In the genomic region with DNA sequence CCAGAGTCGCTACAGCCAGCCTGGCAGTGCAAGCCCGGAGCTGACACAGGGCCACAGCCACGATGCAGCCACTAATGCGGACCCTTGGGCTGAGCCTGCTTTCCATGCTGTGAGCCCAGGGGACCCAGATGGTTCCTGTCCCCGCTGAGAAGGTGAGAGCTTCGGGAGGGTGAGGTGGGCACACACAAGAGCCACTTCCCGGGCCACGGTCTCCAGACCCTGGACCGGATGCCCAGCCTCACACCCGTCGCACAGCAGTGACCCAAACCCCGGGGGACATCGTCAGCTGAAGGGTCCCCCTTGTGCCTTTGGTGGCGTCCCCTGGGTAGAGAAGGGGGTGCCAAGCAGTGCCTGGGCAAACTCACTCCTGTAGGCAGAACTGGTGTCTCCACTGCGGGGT, we compare ENCODE assay signal across 33 cellular contexts. TPM values are rescaled to one million over a fixed set of nuclear protein-coding genes. Genes with fewer than 3 reads are reported as not detected.
"Had no signal": no experiment of that assay in that cellular context is flagged by ENCODE, and none has a peak within 500 bp of the region (broad histone marks: within the 10 kb centered on the region; RNA-seq: fewer than 3 reads in every experiment).

No MANE protein-coding gene starts in this region.

- H3K4me2 ChIP-seq: smooth muscle cell had no signal

- H3K27ac ChIP-seq: dorsolateral prefrontal cortex, epithelial cell of prostate, gastrocnemius medialis, parathyroid adenoma, prostate gland, right atrium auricular region, testis, tibial artery, upper lobe of left lung, uterus had no signal

- H3K9ac ChIP-seq: parathyroid adenoma had no signal

- H3K27me3 ChIP-seq: right atrium auricular region, testis, upper lobe of left lung, uterus had no signal

- H2AFZ ChIP-seq: parathyroid adenoma had no signal

- H3K4me1 ChIP-seq: gastrocnemius medialis, parathyroid adenoma, prostate gland, right atrium auricular region, testis, tibial artery, upper lobe of left lung, uterus had no signal

- ATAC-seq: esophagus mucosa; gastrocnemius medialis; left lobe of liver; mucosa of descending colon; sciatic nerve; stimulated activated effector memory CD8-positive, alpha-beta T cell treated with anti-CD3 and anti-CD28 coated beads, Interleukin-12 subunit alpha, Interleukin-12 subunit beta, amount 100 ng/mL, for 72 hours had no signal

- H3K36me3 ChIP-seq: gastrocnemius medialis, prostate gland, right atrium auricular region, tibial artery, upper lobe of left lung, uterus had no signal

- H3K4me3 ChIP-seq: dorsolateral prefrontal cortex, gastrocnemius medialis, lung, mucosa of descending colon, prostate gland, right atrium auricular region, smooth muscle cell, testis, tibial artery, upper lobe of left lung, uterus had no signal

- H3K9me3 ChIP-seq: gastrocnemius medialis, mucosa of descending colon, prostate gland, right atrium auricular region, testis, tibial artery, upper lobe of left lung, uterus had no signal

- DNase-seq: dorsolateral prefrontal cortex; effector CD8-positive, alpha-beta T cell; endodermal cell; foreskin fibroblast; gastrocnemius medialis; kidney; mesenchymal stem cell; mucosa of descending colon; naive B cell; nephron progenitor cell; occipital lobe; stimulated activated CD4-positive, alpha-beta T cell treated with anti-CD3 and anti-CD28 coated beads, Interleukin-12 subunit alpha, Interleukin-12 subunit beta, amount 100 ng/mL, for 4 hours; stimulated activated CD4-positive, alpha-beta T cell treated with anti-CD3 and anti-CD28 coated beads, Interleukin-1b, Interleukin-23, amount 100 ng/mL, for 48 hours; stimulated activated CD4-positive, alpha-beta T cell treated with anti-CD3 and anti-CD28 coated beads, Interleukin-4, amount 100 ng/mL, for 1 hour; stimulated activated naive CD4-positive, alpha-beta T cell treated with Interleukin-2 at 50 U/mL for 16 hours; testis; tibial artery; uterus had no signal

RNA-seq across cellular contexts. Expression of a gene that starts 13.4 kb away (rescaled TPM):
- total RNA-seq: cerebellum, dorsolateral prefrontal cortex, endodermal cell, esophagus mucosa, gastrocnemius medialis, glomerular endothelial cell, kidney, left lobe of liver, liver, mesothelial cell of epicardium, mucosa of descending colon, occipital lobe, right atrium auricular region, sciatic nerve, testis, uterus had no signal
- polyA plus RNA-seq: liver, smooth muscle cell had no signal

RNA-seq across cellular contexts. Expression of a gene that starts 29.0 kb away (rescaled TPM):
- total RNA-seq: cerebellum, endodermal cell, esophagus mucosa, gastrocnemius medialis, glomerular endothelial cell, kidney, left lobe of liver, liver, lung, mesothelial cell of epicardium, mucosa of descending colon, occipital lobe, right atrium auricular region, sciatic nerve, smooth muscle cell, upper lobe of left lung, uterus had no signal
- polyA plus RNA-seq: liver had no signal

RNA-seq across cellular contexts. Expression of a gene that starts 53.7 kb away (rescaled TPM):
- total RNA-seq: cerebellum, endodermal cell, esophagus mucosa, gastrocnemius medialis, glomerular endothelial cell, kidney, left lobe of liver, liver, lung, mesothelial cell of epicardium, mucosa of descending colon, occipital lobe, prostate gland, right atrium auricular region, sciatic nerve, testis, upper lobe of left lung had no signal
- polyA plus RNA-seq: liver, lung had no signal
